14 cellular contexts compared by ENCODE assay signal in the genomic region with DNA sequence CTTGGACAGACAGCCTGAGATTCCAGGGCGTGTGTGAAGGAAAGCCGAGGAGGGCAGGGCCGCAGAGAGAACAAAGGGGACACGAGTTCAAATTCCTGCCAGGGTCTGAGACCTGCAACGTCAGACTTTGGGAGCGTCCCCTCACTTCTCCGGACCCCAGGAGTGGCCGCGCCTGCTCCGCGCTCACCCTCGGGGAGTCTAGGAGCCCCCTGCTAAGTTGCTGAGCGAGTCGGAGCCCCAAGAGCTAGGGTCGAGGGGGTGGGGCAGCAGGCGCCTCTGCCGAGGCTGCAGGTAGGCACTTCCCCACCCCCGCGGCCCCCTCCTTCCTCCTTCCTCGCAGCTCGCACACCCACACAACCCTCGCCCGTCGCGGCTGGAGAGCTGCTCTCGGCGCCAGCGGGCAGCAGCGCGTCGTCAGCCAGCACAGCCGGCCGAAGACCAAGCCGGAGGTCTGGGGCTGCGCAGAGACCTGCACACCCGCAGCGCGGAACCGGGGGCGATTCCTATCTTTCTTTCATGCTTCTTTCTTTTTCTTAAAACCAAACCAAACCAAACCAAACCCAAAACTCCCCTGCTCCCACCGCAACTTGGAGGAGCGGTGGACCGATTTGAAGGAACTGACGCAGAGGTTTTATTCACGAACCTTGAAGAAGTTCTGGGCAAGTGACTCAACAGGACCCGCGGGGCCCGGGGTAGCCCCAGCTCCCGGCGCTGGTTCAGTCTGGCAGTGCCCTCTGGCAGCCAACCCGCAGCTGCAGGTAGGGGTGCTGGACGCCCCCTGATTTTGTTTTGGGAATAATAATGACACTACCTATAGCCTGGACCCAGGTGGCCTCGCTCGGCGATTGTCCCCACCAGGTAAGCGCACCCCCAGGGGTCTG. TPM values are rescaled to one million over a fixed set of nuclear protein-coding genes. Genes with fewer than 3 reads are reported as not detected.
DNase-seq lines count a peak whose midpoint lies in the region; ATAC-seq and TF ChIP-seq lines count a peak whose summit lies in the region.
"Had no signal": no experiment of that assay in that cellular context is flagged by ENCODE, and none has a peak within 500 bp of the region (broad histone marks: within the 10 kb centered on the region; RNA-seq: fewer than 3 reads in every experiment).

Gene ANKRD34C, plus strand, starts transcription at position 352 of the 881 bp plus-strand sequence. CDS start 10,563 bp downstream, outside the sequence.

- H3K9ac ChIP-seq in neural cell (ENCODE audit: low read length): peak within 1 kb of the TSS; percentile 17

- CTCF ChIA-PET in HEK293T (lab: Yijun Ruan, JAX): no interaction called here

- peaks cover 22% of the 10 kb centered on the region for H3K27me3 Mint-ChIP-seq in HFFc6 (ENCODE audit: insufficient read depth)

- H3K27ac ChIP-seq in neural cell (ENCODE audit: low read length) (no peak within 1 kb of the TSS), suprapubic skin (no peak within 1 kb of the TSS)
- H3K27ac ChIP-seq: RWPE1, testis had no signal

- H3K9me3 ChIP-seq in neural cell (ENCODE audit: low read length) (no peaks in the 10 kb centered on the region), suprapubic skin (no peaks in the 10 kb centered on the region)
- H3K9me3 ChIP-seq: testis had no signal

- 12% methylated on average over 38 of the region's 56 CpGs for WGBS in suprapubic skin

- H3K79me2 ChIP-seq in neural cell (replicated peaks; ENCODE audit: insufficient read depth, low read length): no peaks in the 10 kb centered on the region

- no peak for TF ChIP-seq CTCF in neural cell (IDR thresholded peaks at IDR 0.05; ENCODE audit: poor library complexity, severe bottlenecking)
- TF ChIP-seq CTCF in suprapubic skin (IDR thresholded peaks at IDR 0.05): no peak
- TF ChIP-seq CTCF in HFFc6 (IDR thresholded peaks at IDR 0.05): no peak

- no peaks in the 10 kb centered on the region for H4K20me1 ChIP-seq in neural cell (ENCODE audit: insufficient read depth)

- peak; percentile 8 for DNase-seq in DMS53 (lab: John Stamatoyannopoulos, UW)
- no peak for DNase-seq in DMS53 treated with DMSO at 0.1 percent for 48 hours (lab: John Stamatoyannopoulos, UW; ENCODE audit: unreplicated experiment)
- peak; percentile 19 for DNase-seq in HEK293T (ENCODE audit: extremely low spot score)
- DNase-seq in cerebellum (ENCODE audit: low spot score): peak; percentile 56
- DNase-seq in suprapubic skin (ENCODE audit: low spot score in 2 of 2): no peak
- no peak for DNase-seq in HFFc6
- DNase-seq: 8988T had no signal

- H3F3A ChIP-seq in neural cell (ENCODE audit: insufficient read depth, low read length, poor library complexity, severe bottlenecking): no peaks in the 10 kb centered on the region

- peaks cover 83% of the 10 kb centered on the region for H3K27me3 ChIP-seq in neural cell (ENCODE audit: insufficient read depth, low read depth, low read length)
- H3K27me3 ChIP-seq in suprapubic skin: peaks cover 69% of the 10 kb centered on the region
- H3K27me3 ChIP-seq: testis had no signal

- no peak within 1 kb of the TSS for H3K4me2 ChIP-seq in neural cell (ENCODE audit: low read length)

- no peaks in the 10 kb centered on the region for H3K9me2 ChIP-seq in neural cell (ENCODE audit: insufficient read depth, low read length)

- POLR2A ChIA-PET in HEK293T (lab: Yijun Ruan, JAX): no interaction called here

- TF ChIP-seq RAD21 in neural cell (conservative IDR thresholded peaks at IDR 0.05): no peak

- H3K4me3 ChIP-seq in neural cell (ENCODE audit: low read length) (peak within 1 kb of the TSS; percentile 63), suprapubic skin (no peak within 1 kb of the TSS)

- H2AFZ ChIP-seq in neural cell (ENCODE audit: low read depth, low read length): no peak within 1 kb of the TSS

- H3K4me1 Mint-ChIP-seq in HFFc6 (ENCODE audit: low read depth): no peaks in the 10 kb centered on the region

- H3K36me3 ChIP-seq in neural cell (ENCODE audit: insufficient read depth, low read length): no peaks in the 10 kb centered on the region
- no peaks in the 10 kb centered on the region for H3K36me3 ChIP-seq in suprapubic skin

- TF ChIP-seq POLR2A in suprapubic skin (IDR thresholded peaks at IDR 0.05): no peak

- peaks cover 7% of the 10 kb centered on the region for H3K4me1 ChIP-seq in suprapubic skin
- H3K4me1 ChIP-seq: testis had no signal

- TF ChIP-seq EP300 in neural cell (conservative IDR thresholded peaks at IDR 0.05; ENCODE audit: poor library complexity, severe bottlenecking): no peak
- TF ChIP-seq EP300 in suprapubic skin (IDR thresholded peaks at IDR 0.05): no peak

- no peak for ATAC-seq in GM21360 (IDR thresholded peaks at IDR 0.05; ENCODE audit: unreplicated experiment)

- H3K36me3 Mint-ChIP-seq in HFFc6 (ENCODE audit: low read depth): no peaks in the 10 kb centered on the region

- H3K27ac Mint-ChIP-seq in HFFc6: no peak within 1 kb of the TSS

- no peaks in the 10 kb centered on the region for H3K9me3 Mint-ChIP-seq in HFFc6

- H3K4me3 Mint-ChIP-seq in HFFc6: no peak within 1 kb of the TSS

TF ChIP-seq in HEK293T, 16 proteins besides CTCF, POLR2A, EP300 and RAD21:
- TF ChIP-seq BHLHE40 (IDR thresholded peaks at IDR 0.05; ENCODE audit: borderline replicate concordance): no peak
- TF ChIP-seq, protein P1, sequence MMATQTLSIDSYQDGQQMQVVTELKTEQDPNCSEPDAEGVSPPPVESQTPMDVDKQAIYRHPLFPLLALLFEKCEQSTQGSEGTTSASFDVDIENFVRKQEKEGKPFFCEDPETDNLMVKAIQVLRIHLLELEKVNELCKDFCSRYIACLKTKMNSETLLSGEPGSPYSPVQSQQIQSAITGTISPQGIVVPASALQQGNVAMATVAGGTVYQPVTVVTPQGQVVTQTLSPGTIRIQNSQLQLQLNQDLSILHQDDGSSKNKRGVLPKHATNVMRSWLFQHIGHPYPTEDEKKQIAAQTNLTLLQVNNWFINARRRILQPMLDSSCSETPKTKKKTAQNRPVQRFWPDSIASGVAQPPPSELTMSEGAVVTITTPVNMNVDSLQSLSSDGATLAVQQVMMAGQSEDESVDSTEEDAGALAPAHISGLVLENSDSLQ (IDR thresholded peaks at IDR 0.05): no peak
- TF ChIP-seq SUZ12 (IDR thresholded peaks at IDR 0.05): no peak
- no peak for TF ChIP-seq FOXA1 (IDR thresholded peaks at IDR 0.05)
- no peak for TF ChIP-seq L3MBTL2 (conservative IDR thresholded peaks at IDR 0.05)
- no peak for TF ChIP-seq CTBP1 (IDR thresholded peaks at IDR 0.05; ENCODE audit: borderline replicate concordance)
- TF ChIP-seq HDGF (IDR thresholded peaks at IDR 0.05; ENCODE audit: borderline replicate concordance): no peak
- TF ChIP-seq ZNF384 (IDR thresholded peaks at IDR 0.05): no peak
- TF ChIP-seq LEF1 (IDR thresholded peaks at IDR 0.05; ENCODE audit: borderline replicate concordance): no peak

TF ChIP-seq in neural cell, 6 proteins besides CTCF, POLR2A, EP300 and RAD21:
- TF ChIP-seq TAF1 (IDR thresholded peaks at IDR 0.05; ENCODE audit: low read depth): no peak
- TF ChIP-seq POLR2AphosphoS5 (IDR thresholded peaks at IDR 0.05): peak; percentile 13
- no peak for TF ChIP-seq MXI1 (conservative IDR thresholded peaks at IDR 0.05; ENCODE audit: poor library complexity, severe bottlenecking)

RNA-seq across cellular contexts. Expression of gene ANKRD34C, which starts in this region (rescaled TPM):
- total RNA-seq in cerebellum (2.4 TPM), suprapubic skin (not detected)
- polyA plus RNA-seq in neural cell: not detected in 2 replicates
- polyA minus RNA-seq in neural cell: 0.12 TPM in 1 of 2 replicates, not detected in the other
- total RNA-seq in HFFc6 (2021; fragmentation: NEBNext Ultra II Directional; extraction: Animal tissue kit (Norgen Biotek cat#: 25700)): not detected
- total RNA-seq: activated CD8-positive, alpha-beta memory T cell treated with anti-CD3 and anti-CD28 coated beads for 36 hours; epithelial cell of proximal tubule; lung microvascular endothelial cell had no signal

Comparison
In these comparisons a context has a peak if more than half of its experiments do, and no peak if none do; other contexts are left out.
1. DNase-seq: peak in DMS53 (single experiment), HEK293T (single experiment) and cerebellum (single experiment); none in DMS53 treated with DMSO at 0.1 percent for 48 hours (single experiment), suprapubic skin (0 of 2) and HFFc6 (single experiment).